Comparison of ENCODE assay signal across 2 cellular contexts in the genomic region with DNA sequence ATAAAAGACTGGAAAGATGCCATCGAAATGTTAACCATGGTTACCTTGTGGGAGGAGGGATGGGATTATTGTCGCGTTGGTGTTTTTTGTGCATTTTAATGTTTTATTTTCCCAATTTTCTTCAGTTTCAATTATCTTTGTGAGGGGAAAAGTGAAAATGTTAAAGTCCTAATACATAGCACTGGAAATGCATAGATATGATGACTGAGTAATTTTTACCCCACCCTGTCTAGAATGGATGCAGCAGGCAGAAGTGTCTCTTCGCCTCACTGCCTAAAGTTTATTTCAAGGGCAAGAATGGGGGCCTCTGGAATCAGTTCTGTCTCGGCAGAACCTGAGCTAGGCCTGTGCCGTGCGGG.
TF ChIP-seq lines count a peak whose summit lies in the region.

No MANE protein-coding gene starts in this region.

TF ChIP-seq in SK-N-SH, 30 proteins besides CTCF, POLR2A, EP300 and RAD21 (continued from another document):
- TF ChIP-seq, protein P1, sequence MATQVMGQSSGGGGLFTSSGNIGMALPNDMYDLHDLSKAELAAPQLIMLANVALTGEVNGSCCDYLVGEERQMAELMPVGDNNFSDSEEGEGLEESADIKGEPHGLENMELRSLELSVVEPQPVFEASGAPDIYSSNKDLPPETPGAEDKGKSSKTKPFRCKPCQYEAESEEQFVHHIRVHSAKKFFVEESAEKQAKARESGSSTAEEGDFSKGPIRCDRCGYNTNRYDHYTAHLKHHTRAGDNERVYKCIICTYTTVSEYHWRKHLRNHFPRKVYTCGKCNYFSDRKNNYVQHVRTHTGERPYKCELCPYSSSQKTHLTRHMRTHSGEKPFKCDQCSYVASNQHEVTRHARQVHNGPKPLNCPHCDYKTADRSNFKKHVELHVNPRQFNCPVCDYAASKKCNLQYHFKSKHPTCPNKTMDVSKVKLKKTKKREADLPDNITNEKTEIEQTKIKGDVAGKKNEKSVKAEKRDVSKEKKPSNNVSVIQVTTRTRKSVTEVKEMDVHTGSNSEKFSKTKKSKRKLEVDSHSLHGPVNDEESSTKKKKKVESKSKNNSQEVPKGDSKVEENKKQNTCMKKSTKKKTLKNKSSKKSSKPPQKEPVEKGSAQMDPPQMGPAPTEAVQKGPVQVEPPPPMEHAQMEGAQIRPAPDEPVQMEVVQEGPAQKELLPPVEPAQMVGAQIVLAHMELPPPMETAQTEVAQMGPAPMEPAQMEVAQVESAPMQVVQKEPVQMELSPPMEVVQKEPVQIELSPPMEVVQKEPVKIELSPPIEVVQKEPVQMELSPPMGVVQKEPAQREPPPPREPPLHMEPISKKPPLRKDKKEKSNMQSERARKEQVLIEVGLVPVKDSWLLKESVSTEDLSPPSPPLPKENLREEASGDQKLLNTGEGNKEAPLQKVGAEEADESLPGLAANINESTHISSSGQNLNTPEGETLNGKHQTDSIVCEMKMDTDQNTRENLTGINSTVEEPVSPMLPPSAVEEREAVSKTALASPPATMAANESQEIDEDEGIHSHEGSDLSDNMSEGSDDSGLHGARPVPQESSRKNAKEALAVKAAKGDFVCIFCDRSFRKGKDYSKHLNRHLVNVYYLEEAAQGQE (IDR thresholded peaks at IDR 0.05; ENCODE audit: low read depth, low read length) = no peak
- TF ChIP-seq EZH2phosphoT487 (IDR thresholded peaks at IDR 0.05; ENCODE audit: borderline replicate concordance, low read depth) (no peak), RCOR1 (IDR thresholded peaks at IDR 0.05; ENCODE audit: low read length) (no peak), YY1 (IDR thresholded peaks at IDR 0.05; ENCODE audit: low read depth) (no peak), POLR2AphosphoS5 (IDR thresholded peaks at IDR 0.05; ENCODE audit: low read depth, low read length) (no peak), MXI1 (IDR thresholded peaks at IDR 0.05; ENCODE audit: low read depth, low read length) (no peak), JUND (IDR thresholded peaks at IDR 0.05) (no peak), GABPA (IDR thresholded peaks at IDR 0.05; ENCODE audit: low read depth) (no peak), TCF12 (IDR thresholded peaks at IDR 0.05) (no peak), FOXM1 (IDR thresholded peaks at IDR 0.05; ENCODE audit: low read depth) (no peak), PBX3 (IDR thresholded peaks at IDR 0.05) (no peak)
- TF ChIP-seq, protein P2, sequence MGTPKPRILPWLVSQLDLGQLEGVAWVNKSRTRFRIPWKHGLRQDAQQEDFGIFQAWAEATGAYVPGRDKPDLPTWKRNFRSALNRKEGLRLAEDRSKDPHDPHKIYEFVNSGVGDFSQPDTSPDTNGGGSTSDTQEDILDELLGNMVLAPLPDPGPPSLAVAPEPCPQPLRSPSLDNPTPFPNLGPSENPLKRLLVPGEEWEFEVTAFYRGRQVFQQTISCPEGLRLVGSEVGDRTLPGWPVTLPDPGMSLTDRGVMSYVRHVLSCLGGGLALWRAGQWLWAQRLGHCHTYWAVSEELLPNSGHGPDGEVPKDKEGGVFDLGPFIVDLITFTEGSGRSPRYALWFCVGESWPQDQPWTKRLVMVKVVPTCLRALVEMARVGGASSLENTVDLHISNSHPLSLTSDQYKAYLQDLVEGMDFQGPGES (IDR thresholded peaks at IDR 0.05; ENCODE audit: low read depth, low read length) = no peak
- TF ChIP-seq, protein P3, sequence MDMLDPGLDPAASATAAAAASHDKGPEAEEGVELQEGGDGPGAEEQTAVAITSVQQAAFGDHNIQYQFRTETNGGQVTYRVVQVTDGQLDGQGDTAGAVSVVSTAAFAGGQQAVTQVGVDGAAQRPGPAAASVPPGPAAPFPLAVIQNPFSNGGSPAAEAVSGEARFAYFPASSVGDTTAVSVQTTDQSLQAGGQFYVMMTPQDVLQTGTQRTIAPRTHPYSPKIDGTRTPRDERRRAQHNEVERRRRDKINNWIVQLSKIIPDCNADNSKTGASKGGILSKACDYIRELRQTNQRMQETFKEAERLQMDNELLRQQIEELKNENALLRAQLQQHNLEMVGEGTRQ (IDR thresholded peaks at IDR 0.05; ENCODE audit: borderline replicate concordance, low read depth, low read length) = no peak

TF ChIP-seq in SK-N-SH treated with all-trans-retinoic acid at 6 μM for 48 hours, 23 proteins besides CTCF, POLR2A, EP300 and RAD21 (continued from another document):
- TF ChIP-seq ZNF8 (CRISPR knock-in tag; IDR thresholded peaks at IDR 0.05) = no peak
- no peak for TF ChIP-seq GLIS3 (CRISPR knock-in tag; IDR thresholded peaks at IDR 0.05)
- no peak for TF ChIP-seq TOX (CRISPR knock-in tag; IDR thresholded peaks at IDR 0.05; ENCODE audit: borderline replicate concordance)
- no peak for TF ChIP-seq RARB (CRISPR knock-in tag; IDR thresholded peaks at IDR 0.05)
- TF ChIP-seq ISL1 (CRISPR knock-in tag; IDR thresholded peaks at IDR 0.05) = no peak
